12 cellular contexts compared by ENCODE assay signal in the genomic region with DNA sequence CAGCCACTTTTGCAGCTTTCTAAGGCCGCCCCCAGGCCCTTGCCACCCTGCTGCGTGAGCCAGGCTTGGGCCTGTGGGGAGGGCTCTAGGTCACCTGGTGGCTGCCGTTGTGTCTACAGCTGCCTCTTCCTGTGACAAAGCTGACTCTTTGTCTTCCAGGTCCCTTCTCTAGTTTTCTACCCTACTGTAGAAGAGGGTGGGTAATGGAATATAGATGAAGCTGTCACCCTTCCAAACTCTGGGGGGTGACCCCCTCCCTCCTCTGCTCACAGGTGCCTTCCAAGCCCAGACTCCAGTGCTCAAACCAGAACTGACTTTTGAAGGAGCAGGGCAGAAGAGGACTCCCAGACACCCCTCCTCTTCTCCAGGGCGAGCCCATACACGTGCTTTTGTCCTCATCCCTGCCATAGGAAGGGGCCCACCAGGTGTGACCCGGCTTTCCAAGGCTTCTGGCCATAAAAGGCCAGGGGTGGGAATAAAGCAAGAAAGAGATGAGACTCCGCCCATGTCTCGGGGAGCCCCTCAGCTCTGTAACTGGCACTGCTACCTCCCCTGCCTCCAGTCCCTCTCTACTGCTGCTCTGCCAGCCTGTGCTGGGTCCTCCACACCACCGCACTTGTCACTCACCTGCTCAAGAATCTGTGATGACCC. TPM values are rescaled to one million over a fixed set of nuclear protein-coding genes. Genes with fewer than 3 reads are reported as not detected.
DNase-seq lines count a peak whose midpoint lies in the region; ATAC-seq, FAIRE-seq and TF ChIP-seq lines count a peak whose summit lies in the region.
"Had no signal": no experiment of that assay in that cellular context is flagged by ENCODE, and none has a peak within 500 bp of the region (broad histone marks: within the 10 kb centered on the region; RNA-seq: fewer than 3 reads in every experiment).

No MANE protein-coding gene starts in this region.

- CTCF ChIA-PET in K562 (lab: Yijun Ruan, JAX; ENCODE audit: low intra/inter-chr PET ratio) = no interaction called here

- H3K4me3 ChIP-seq in K562 (no peak overlapping the region), pancreas (no peak overlapping the region)
- H3K4me3 ChIP-seq: gastroesophageal sphincter, uterus had no signal

- no peak overlapping the region; a peak in 1 of 4 replicates for H3K9ac ChIP-seq in K562 (ENCODE audit: insufficient read depth in 1 of 2, low read depth in 2 of 2, low read length in 2 of 2)

- H3K79me2 ChIP-seq in K562 (ENCODE audit: control insufficient read depth, insufficient read depth, low read length) = no peaks in the 10 kb centered on the region

- H3K9me3 ChIP-seq in K562 (replicated peaks; ENCODE audit: control insufficient read depth, insufficient read depth, low read depth, low read length) (no peaks in the 10 kb centered on the region), pancreas (no peaks in the 10 kb centered on the region)
- H3K9me3 ChIP-seq: gastroesophageal sphincter, uterus had no signal

- ATAC-seq in K562 (peak; percentile 77), pancreas (peak in 3 of 4 donors; percentile 25 to 53 (median 46)), HG03432 (IDR thresholded peaks at IDR 0.05; ENCODE audit: unreplicated experiment) (no peak), HG03108 (IDR thresholded peaks at IDR 0.05; ENCODE audit: unreplicated experiment) (no peak)
- ATAC-seq: gastroesophageal sphincter had no signal

- POLR2A ChIA-PET in K562 (lab: Yijun Ruan, JAX) = interaction anchor here (1.1 kb wide), 2 partner anchors 10 to 343 kb away, joined by 3 to 4 read pairs; no protein-coding TSS in a partner anchor

- TF ChIP-seq EP300 in K562 (IDR thresholded peaks at IDR 0.05; ENCODE audit: low read length) = no peak

- H3K27me3 ChIP-seq in K562 (ENCODE audit: control insufficient read depth in 2 of 2, insufficient read depth in 2 of 2, low read length in 2 of 2) (peaks cover 0 to 6% of the 10 kb centered on the region in 2 experiments; a peak in 1 of 5 replicates), pancreas (no peaks in the 10 kb centered on the region)
- H3K27me3 ChIP-seq: gastroesophageal sphincter, uterus had no signal

- H3K9me1 ChIP-seq in K562 (ENCODE audit: control insufficient read depth, insufficient read depth, low read length) = peaks cover 4% of the 10 kb centered on the region

- 57% methylated on average over 9 of the region's 9 CpGs for WGBS in K562 (ENCODE audit: insufficient coverage, low coverage, missing lambda C conversion rate)
- 58 to 69% methylated on average over 9 of the region's 9 CpGs for WGBS in pancreas, 2 donors

- H3K27ac ChIP-seq in K562 (ENCODE audit: extremely low read depth, low read depth, low read length) (no peak overlapping the region), pancreas (no peak overlapping the region)
- H3K27ac ChIP-seq: gastroesophageal sphincter, uterus had no signal

- TF ChIP-seq POLR2A in K562 (conservative IDR thresholded peaks at IDR 0.05) = no peak

- no peak for TF ChIP-seq RAD21 in K562 (CRISPR knock-in tag; conservative IDR thresholded peaks at IDR 0.05 in 1 of 2, IDR thresholded peaks at IDR 0.05 in 1 of 2)

- no TSS peak for BruUV-seq in K562 (replicated peaks; lab: Mats Ljungman, UMichigan)

- FAIRE-seq in K562 (lab: Jason Lieb, UNC) (no peak), pancreas (lab: Jason Lieb, UNC) (no peak)

- TF ChIP-seq CTCF in K562 (IDR thresholded peaks at IDR 0.05 in 2 of 3, conservative IDR thresholded peaks at IDR 0.05 in 1 of 3; ENCODE audit: insufficient read depth in 2 of 3, low read depth in 1 of 3, low read length in 3 of 3) (no peak), pancreas (IDR thresholded peaks at IDR 0.05) (no peak)

- H3K4me2 ChIP-seq in K562 (ENCODE audit: insufficient read depth, low read length) = peak overlapping the region; percentile 17; the same call in 1 of the 2 replicates

- peaks cover 14% of the 10 kb centered on the region; the same call in 1 of the 3 replicates for H3K36me3 ChIP-seq in K562 (ENCODE audit: control insufficient read depth, insufficient read depth, low read length)
- peaks cover 0 to 7% (median 0%) of the 10 kb centered on the region in 3 donors for H3K36me3 ChIP-seq in pancreas
- H3K36me3 ChIP-seq: uterus had no signal

- DNase-seq in NCI-H82 (lab: John Stamatoyannopoulos, UW) (peak; percentile 33), NCI-H82 treated with DMSO at 0.1 percent for 48 hours (lab: John Stamatoyannopoulos, UW; ENCODE audit: unreplicated experiment) (no peak), NCI-H187 treated with DMSO at 0.1 percent for 48 hours (lab: John Stamatoyannopoulos, UW) (peak; percentile 73), K562 (ENCODE audit: extremely low read depth in 1 of 4, low spot score in 3 of 4) (peak in 2 of 4 experiments; percentile 15 to 20), pancreas (peak in 1 of 6 donors; percentile 55), NCI-H526 treated with DMSO at 0.1 percent for 48 hours (lab: John Stamatoyannopoulos, UW) (no peak)
- DNase-seq: T-helper 9 cell, uterus had no signal

- H3K4me1 ChIP-seq in K562 (replicated peaks in 1 of 2; ENCODE audit: control insufficient read depth in 2 of 2, insufficient read depth in 2 of 2, low read length in 2 of 2) (peaks cover 3 to 9% of the 10 kb centered on the region in 2 experiments; a peak in 3 of 5 replicates), pancreas (no peaks in the 10 kb centered on the region)
- H3K4me1 ChIP-seq: uterus had no signal

- in situ Hi-C loops in K562 (cut with MboI) = no loop called here

- H2AFZ ChIP-seq in K562 (ENCODE audit: low read depth, low read length) = peak overlapping the region; percentile 73

- no peaks in the 10 kb centered on the region; the same call in 1 of the 2 replicates for H4K20me1 ChIP-seq in K562 (replicated peaks; ENCODE audit: control insufficient read depth, insufficient read depth, low read length)

- intact Hi-C loops in K562 (cut with micrococcal nuclease) = loop anchor here (5.0 kb wide), 1 partner anchor 179 kb away; no protein-coding TSS in a partner anchor
- intact Hi-C loops in pancreas (cut with DNase I) = no loop called here

TF ChIP-seq in K562, 482 proteins besides CTCF, POLR2A, EP300 and RAD21:
- TF ChIP-seq ZFX (CRISPR knock-in tag; IDR thresholded peaks at IDR 0.05) (peak; percentile 31; the same call in 1 of the 2 replicates), RFX7 (CRISPR knock-in tag; IDR thresholded peaks at IDR 0.05) (no peak), RBM22 (IDR thresholded peaks at IDR 0.05; ENCODE audit: low read depth, low read length, poor library complexity, severe bottlenecking) (peak; percentile 47)
- TF ChIP-seq, protein P1, sequence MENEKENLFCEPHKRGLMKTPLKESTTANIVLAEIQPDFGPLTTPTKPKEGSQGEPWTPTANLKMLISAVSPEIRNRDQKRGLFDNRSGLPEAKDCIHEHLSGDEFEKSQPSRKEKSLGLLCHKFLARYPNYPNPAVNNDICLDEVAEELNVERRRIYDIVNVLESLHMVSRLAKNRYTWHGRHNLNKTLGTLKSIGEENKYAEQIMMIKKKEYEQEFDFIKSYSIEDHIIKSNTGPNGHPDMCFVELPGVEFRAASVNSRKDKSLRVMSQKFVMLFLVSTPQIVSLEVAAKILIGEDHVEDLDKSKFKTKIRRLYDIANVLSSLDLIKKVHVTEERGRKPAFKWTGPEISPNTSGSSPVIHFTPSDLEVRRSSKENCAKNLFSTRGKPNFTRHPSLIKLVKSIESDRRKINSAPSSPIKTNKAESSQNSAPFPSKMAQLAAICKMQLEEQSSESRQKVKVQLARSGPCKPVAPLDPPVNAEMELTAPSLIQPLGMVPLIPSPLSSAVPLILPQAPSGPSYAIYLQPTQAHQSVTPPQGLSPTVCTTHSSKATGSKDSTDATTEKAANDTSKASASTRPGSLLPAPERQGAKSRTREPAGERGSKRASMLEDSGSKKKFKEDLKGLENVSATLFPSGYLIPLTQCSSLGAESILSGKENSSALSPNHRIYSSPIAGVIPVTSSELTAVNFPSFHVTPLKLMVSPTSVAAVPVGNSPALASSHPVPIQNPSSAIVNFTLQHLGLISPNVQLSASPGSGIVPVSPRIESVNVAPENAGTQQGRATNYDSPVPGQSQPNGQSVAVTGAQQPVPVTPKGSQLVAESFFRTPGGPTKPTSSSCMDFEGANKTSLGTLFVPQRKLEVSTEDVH (IDR thresholded peaks at IDR 0.05; ENCODE audit: low read depth, partially characterized antibody) = no peak

RNA-seq across cellular contexts. Expression of a gene that starts 17.9 kb away (rescaled TPM):
- total RNA-seq in K562 (2011; cell fraction: chromatin; rRNA removed; ENCODE audit: low replicate concordance) = 0.28 and 0.90 TPM in 2 replicates
- total RNA-seq in K562 (2011; cell fraction: nucleolus; rRNA removed) = 0.39 and 1.3 TPM in 2 replicates
- total RNA-seq in K562 (2011; cell fraction: nucleoplasm; rRNA removed) = 0.37 and 0.46 TPM in 2 replicates
- total RNA-seq in K562 (2014; rRNA removed) (1.5 and 1.7 TPM in 2 replicates), K562 (2014; rRNA removed; fragmentation: Illumina TruSeq; extraction: Trizol) (0.35 and 0.40 TPM in 2 replicates), K562 (2015; rRNA removed; fragmentation: Illumina TruSeq; extraction: Trizol) (1.4 and 1.6 TPM in 2 replicates), K562 (2021) (2.7 TPM in 2 replicates), pancreas (10 to 100 TPM in 5 of 6 donors, 1 to 10 TPM in 1; 4.8 to 27.2 (median 20.1) TPM)
- polyA plus RNA-seq in K562 (2011; rRNA removed) (0.39 and 2.7 TPM in 2 replicates), K562 (2014; fragmentation: Illumina TruSeq; extraction: Trizol) (0.49 and 1.2 TPM in 2 replicates), K562 (2014; fragmentation: Nextera tagmentation; extraction: Ambion mirVana) (under 1 TPM; 0.06 to 0.14 TPM), K562 (2014; rRNA removed) (1.1 and 1.8 TPM in 2 replicates), pancreas (10 to 100 TPM; 16.1 to 20.6 TPM)
- 2.3 and 2.9 TPM in 2 replicates for polyA plus RNA-seq in K562 (2011; cell fraction: cytosol; rRNA removed)
- polyA plus RNA-seq in K562 (2011; cell fraction: nucleus; rRNA removed) = 0.34 and 2.7 TPM in 2 replicates
- polyA plus RNA-seq in K562 (2012) = 0.86 and 0.90 TPM in 2 replicates
- 0.39 and 1.3 TPM in 2 replicates for polyA minus RNA-seq in K562 (2011; rRNA and poly(A)+ RNA removed)
- polyA minus RNA-seq in K562 (2011; cell fraction: cytosol; rRNA and poly(A)+ RNA removed) = 0.57 and 3.1 TPM in 2 replicates
- 0.13 and 0.56 TPM in 2 replicates for polyA minus RNA-seq in K562 (2011; cell fraction: nucleus; rRNA and poly(A)+ RNA removed)
- total RNA-seq: B cell had no signal

Comparison
In these comparisons a context has a peak if more than half of its experiments do, and no peak if none do; other contexts are left out.
1. DNase-seq: peak in NCI-H82 (single experiment) and NCI-H187 treated with DMSO at 0.1 percent for 48 hours (single experiment); none in NCI-H82 treated with DMSO at 0.1 percent for 48 hours (single experiment) and NCI-H526 treated with DMSO at 0.1 percent for 48 hours (single experiment).
2. ATAC-seq: peak in K562 (single experiment) and pancreas (3 of 4); none in HG03432 (single experiment) and HG03108 (single experiment).